In the genomic region with DNA sequence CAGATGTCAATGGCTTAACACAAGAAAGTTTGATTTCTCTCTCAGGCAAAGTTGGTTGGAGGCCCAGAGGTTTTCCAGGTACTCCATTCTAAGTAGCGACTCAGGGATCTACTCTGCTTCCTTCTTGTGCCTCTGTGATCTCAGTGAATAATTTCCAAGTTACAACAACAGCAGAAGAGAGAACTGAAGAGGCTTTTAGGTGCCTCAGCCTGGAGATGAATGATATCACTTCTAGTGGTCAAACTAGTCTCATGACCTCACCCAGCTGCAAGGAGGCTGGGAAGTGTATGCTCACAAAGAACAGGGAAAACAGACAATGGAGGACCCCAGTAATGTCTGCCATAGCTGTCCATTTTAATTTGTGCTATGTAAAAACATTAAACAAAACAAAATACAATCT, we compare ENCODE assay signal across 23 cellular contexts. TPM values are rescaled to one million over a fixed set of nuclear protein-coding genes. Genes with fewer than 3 reads are reported as not detected.
DNase-seq lines count a peak whose midpoint lies in the region; TF ChIP-seq lines count a peak whose summit lies in the region.
"Had no signal": no experiment of that assay in that cellular context is flagged by ENCODE, and none has a peak within 500 bp of the region (broad histone marks: within the 10 kb centered on the region; RNA-seq: fewer than 3 reads in every experiment).

No MANE protein-coding gene starts in this region.

- H3K4me3 Mint-ChIP-seq in brain = no peak overlapping the region
- H3K4me3 Mint-ChIP-seq: activated naive CD4-positive, alpha-beta T cell treated with anti-CD3 and anti-CD28 coated beads, Interleukin-2, amount 50 U/mL, for 24 hours; memory B cell; nephron progenitor cell; stimulated activated effector memory CD8-positive, alpha-beta T cell treated with anti-CD3 and anti-CD28 coated beads, Interleukin-12 subunit alpha, Interleukin-12 subunit beta, amount 100 ng/mL, for 72 hours; T-helper 1 cell treated with Interleukin-12 subunit alpha and Interleukin-12 subunit beta and Interleukin-4 antibody, amounts not matched to agents 30 μg/mL and 1 μg/mL, for 36 hours had no signal

- H3K9ac ChIP-seq in smooth muscle cell (ENCODE audit: low read depth) = peak overlapping the region; percentile 44

- H2AFZ ChIP-seq in smooth muscle cell (ENCODE audit: low read depth) = no peak overlapping the region

- H3K4me1 Mint-ChIP-seq in brain = peaks cover 56% of the 10 kb centered on the region
- H3K4me1 Mint-ChIP-seq: activated naive CD4-positive, alpha-beta T cell treated with anti-CD3 and anti-CD28 coated beads, Interleukin-2, amount 50 U/mL, for 24 hours; stimulated activated effector memory CD8-positive, alpha-beta T cell treated with anti-CD3 and anti-CD28 coated beads, Interleukin-12 subunit alpha, Interleukin-12 subunit beta, amount 100 ng/mL, for 72 hours had no signal

- H3K27ac ChIP-seq in smooth muscle cell (ENCODE audit: low read depth) = peak overlapping the region; percentile 76
- H3K27ac ChIP-seq: C4-2B, thyroid gland, WERI-Rb-1 had no signal

- H3K9me3 Mint-ChIP-seq in brain = peaks cover 0 to 4% (median 0%) of the 10 kb centered on the region in 5 experiments
- H3K9me3 Mint-ChIP-seq: memory B cell; T-helper 1 cell treated with Interleukin-12 subunit alpha and Interleukin-12 subunit beta and Interleukin-4 antibody, amounts not matched to agents 30 μg/mL and 1 μg/mL, for 36 hours had no signal

- H3K4me1 ChIP-seq in smooth muscle cell (ENCODE audit: low read depth) (peaks cover 19% of the 10 kb centered on the region), HAP-1 (peaks cover 6% of the 10 kb centered on the region)

- no peaks in the 10 kb centered on the region for H3K36me3 ChIP-seq in kidney epithelial cell (ENCODE audit: control insufficient read depth, insufficient read depth, low read length)
- no peaks in the 10 kb centered on the region for H3K36me3 ChIP-seq in smooth muscle cell (ENCODE audit: low read depth)
- no peaks in the 10 kb centered on the region for H3K36me3 ChIP-seq in HAP-1 (replicated peaks)
- H3K36me3 ChIP-seq: thyroid gland had no signal

- H3K9me3 ChIP-seq in smooth muscle cell (replicated peaks; ENCODE audit: low read depth) (no peaks in the 10 kb centered on the region), HAP-1 (no peaks in the 10 kb centered on the region)
- H3K9me3 ChIP-seq: thyroid gland had no signal

- peak overlapping the region in 3 of 5 experiments; percentile 27 to 100 (median 44) for H3K27ac Mint-ChIP-seq in brain
- H3K27ac Mint-ChIP-seq: activated naive CD4-positive, alpha-beta T cell treated with anti-CD3 and anti-CD28 coated beads, Interleukin-2, amount 50 U/mL, for 24 hours; memory B cell; nephron progenitor cell; stimulated activated effector memory CD8-positive, alpha-beta T cell treated with anti-CD3 and anti-CD28 coated beads, Interleukin-12 subunit alpha, Interleukin-12 subunit beta, amount 100 ng/mL, for 72 hours; T-helper 1 cell treated with Interleukin-12 subunit alpha and Interleukin-12 subunit beta and Interleukin-4 antibody, amounts not matched to agents 30 μg/mL and 1 μg/mL, for 36 hours had no signal

- peaks cover 82% of the 10 kb centered on the region for H4K20me1 ChIP-seq in smooth muscle cell (ENCODE audit: low read depth)

- no peaks in the 10 kb centered on the region for H3F3A ChIP-seq in smooth muscle cell (ENCODE audit: low read depth)

- peaks cover 5% of the 10 kb centered on the region for H3K36me3 Mint-ChIP-seq in brain
- H3K36me3 Mint-ChIP-seq: activated naive CD4-positive, alpha-beta T cell treated with anti-CD3 and anti-CD28 coated beads, Interleukin-2, amount 50 U/mL, for 24 hours; memory B cell; stimulated activated effector memory CD8-positive, alpha-beta T cell treated with anti-CD3 and anti-CD28 coated beads, Interleukin-12 subunit alpha, Interleukin-12 subunit beta, amount 100 ng/mL, for 72 hours had no signal

- H3K4me3 ChIP-seq in kidney epithelial cell (ENCODE audit: low read depth, low read length) = no peak overlapping the region
- no peak overlapping the region for H3K4me3 ChIP-seq in smooth muscle cell
- no peak overlapping the region for H3K4me3 ChIP-seq in HAP-1
- H3K4me3 ChIP-seq: thyroid gland had no signal

- peaks cover 9% of the 10 kb centered on the region for H3K27me3 Mint-ChIP-seq in brain

- TF ChIP-seq CTCF in brain (conservative IDR thresholded peaks at IDR 0.05) (no peak), kidney epithelial cell (IDR thresholded peaks at IDR 0.05; ENCODE audit: insufficient read depth, low read length, poor library complexity, severe bottlenecking) (no peak), smooth muscle cell (IDR thresholded peaks at IDR 0.05; ENCODE audit: borderline replicate concordance, insufficient read depth, poor library complexity, severe bottlenecking) (no peak)

- peak; percentile 15 for DNase-seq in NCI-H510A treated with DMSO at 0.1 percent for 48 hours (lab: John Stamatoyannopoulos, UW)
- no peak for DNase-seq in NCI-H510A (lab: John Stamatoyannopoulos, UW)
- DNase-seq in kidney epithelial cell (ENCODE audit: low read depth) = peak; percentile 71
- no peak for DNase-seq in smooth muscle cell (lab: John Stamatoyannopoulos, UW; ENCODE audit: unreplicated experiment)
- no peak for DNase-seq in HAP-1 (ENCODE audit: low spot score in 2 of 2)
- no peak for DNase-seq in medulla oblongata (ENCODE audit: extremely low spot score)
- no peak for DNase-seq in NCI-H1436 treated with DMSO at 0.1 percent for 48 hours (lab: John Stamatoyannopoulos, UW)
- DNase-seq: activated CD4-positive, alpha-beta T cell treated with anti-CD3 and anti-CD28 coated beads, Interleukin-2, amount 50 U/mL, for 48 hours; activated T-cell treated with anti-CD3 and anti-CD28 coated beads, Interleukin-2, amount 50 U/mL, for 1 hour; dermis blood vessel endothelial cell; MM.1S; NCI-H2081; NCI-H524; nephron progenitor cell; stimulated activated CD4-positive, alpha-beta T cell treated with anti-CD3 and anti-CD28 coated beads, Interleukin-12 subunit alpha, Interleukin-12 subunit beta, amount 100 ng/mL, for 4 hours; WERI-Rb-1 had no signal

- H3K27me3 ChIP-seq in kidney epithelial cell (ENCODE audit: control insufficient read depth, insufficient read depth, low read length) (no peaks in the 10 kb centered on the region), smooth muscle cell (ENCODE audit: low read depth) (no peaks in the 10 kb centered on the region), HAP-1 (ENCODE audit: low read depth) (no peaks in the 10 kb centered on the region)
- H3K27me3 ChIP-seq: thyroid gland had no signal

- peaks cover 83% of the 10 kb centered on the region for H3K79me2 ChIP-seq in smooth muscle cell (ENCODE audit: low read depth)

- 53% methylated on average over 1 of the region's 1 CpG for WGBS in smooth muscle cell (ENCODE audit: low lambda C conversion rate)

- in situ Hi-C loops in HAP-1 (cut with MboI; ENCODE audit: low sequenced_read_pairs) = no loop called here

- H3K4me2 ChIP-seq in smooth muscle cell = peak overlapping the region; percentile 22

RNA-seq across cellular contexts. Expression of a gene that starts 4.6 kb away (rescaled TPM):
- polyA plus RNA-seq in brain (ENCODE audit: insufficient read depth, low read depth, low replicate concordance) (2.5 TPM), smooth muscle cell (7.8 and 13.3 TPM in 2 replicates)
- total RNA-seq in kidney epithelial cell (10.8 and 13.7 TPM in 2 replicates), smooth muscle cell (49.9 and 68.9 TPM in 2 replicates)

Comparison
In these comparisons a context has a peak if more than half of its experiments do, and no peak if none do; other contexts are left out.
1. DNase-seq: peak in NCI-H510A treated with DMSO at 0.1 percent for 48 hours (single experiment) and kidney epithelial cell (single experiment); none in NCI-H510A (single experiment), smooth muscle cell (single experiment), HAP-1 (0 of 2), medulla oblongata (single experiment) and NCI-H1436 treated with DMSO at 0.1 percent for 48 hours (single experiment).